In the genomic region with DNA sequence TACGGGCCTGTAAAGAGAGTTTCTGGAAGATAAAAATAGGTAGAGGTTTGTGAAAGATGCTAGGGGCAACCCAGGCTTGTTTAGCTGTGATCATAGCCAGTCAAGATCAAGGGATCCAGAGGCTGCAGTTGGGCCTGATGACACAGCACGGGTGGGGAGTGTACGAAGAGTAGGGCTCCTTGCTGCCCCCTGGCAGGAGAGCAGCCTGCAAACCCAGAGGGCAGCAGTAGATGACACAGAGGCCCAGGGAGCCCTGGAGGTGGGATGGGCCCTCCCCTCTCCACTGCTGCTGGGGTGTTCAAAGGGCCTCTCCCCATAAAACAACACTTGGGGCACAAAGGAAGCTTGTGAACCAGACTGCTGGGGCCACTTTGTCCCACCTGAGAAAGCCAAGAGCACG, we compare ENCODE assay signal across 8 cellular contexts. TPM values are rescaled to one million over a fixed set of nuclear protein-coding genes. Genes with fewer than 3 reads are reported as not detected.
DNase-seq lines count a peak whose midpoint lies in the region; ATAC-seq, FAIRE-seq and TF ChIP-seq lines count a peak whose summit lies in the region.

No MANE protein-coding gene starts in this region.

- H3K4me1 ChIP-seq in H1 (replicated peaks in 1 of 4; ENCODE audit: control insufficient read depth in 3 of 4, insufficient read depth in 4 of 4, low read length in 3 of 4), result no peaks in the 10 kb centered on the region

- no peak overlapping the region for H2BK20ac ChIP-seq in H1 (ENCODE audit: low read length)

- no peak for FAIRE-seq in H1 (lab: Jason Lieb, UNC)

- H4K91ac ChIP-seq in H1 (replicated peaks; ENCODE audit: insufficient read length, low read length), result no peak overlapping the region

- H3K27ac ChIP-seq in 22Rv1 (no peak overlapping the region), H1 (ENCODE audit: low read depth, low read length) (no peak overlapping the region)

- H2BK12ac ChIP-seq in H1 (ENCODE audit: low read depth, low read length), result 0 out of 2 replicates have a peak overlapping the region, but pooled peaks have one; percentile 56

- H3K9me3 ChIP-seq in H1 (ENCODE audit: insufficient read depth in 2 of 2, low read depth in 1 of 2, low read length in 1 of 2), result no peaks in the 10 kb centered on the region

- H3K9ac ChIP-seq in H1 (replicated peaks in 1 of 4; ENCODE audit: extremely low read depth in 1 of 4, low read depth in 3 of 4, low read length in 3 of 4), result no peak overlapping the region

- no peaks in the 10 kb centered on the region for H3K23me2 ChIP-seq in H1 (ENCODE audit: low read depth, low read length)

- H2BK5ac ChIP-seq in H1 (ENCODE audit: low read depth, low read length), result no peak overlapping the region

- no peak overlapping the region for H3K14ac ChIP-seq in H1 (ENCODE audit: insufficient read length)

- no peak overlapping the region for H4K8ac ChIP-seq in H1 (ENCODE audit: extremely low read depth, insufficient read depth, low read length)

- WGBS in H1 (ENCODE audit: extremely low coverage in 1 of 2, insufficient coverage in 1 of 2, insufficient read length in 1 of 2, insufficient replicate concordance in 2 of 2, low coverage in 1 of 2, low lambda C conversion rate in 2 of 2, missing lambda C conversion rate in 1 of 2), 2 experiments, result 66% methylated on average over 4 of the region's 4 CpGs; no CpG with 5 or more reads in 1 of the 2 experiments

- H2AK5ac ChIP-seq in H1 (ENCODE audit: low read depth, low read length), result no peak overlapping the region

- TF ChIP-seq POLR2A in H1 (IDR thresholded peaks at IDR 0.05; ENCODE audit: control extremely low read depth in 1 of 2, low read depth in 2 of 2, low read length in 2 of 2), result no peak

- no peaks in the 10 kb centered on the region for H3K79me1 ChIP-seq in H1 (ENCODE audit: low read depth, low read length)

- no peak overlapping the region for H4K5ac ChIP-seq in H1 (ENCODE audit: insufficient read length, low read depth, low read length)

- peak; percentile 58 for DNase-seq in RKO (ENCODE audit: low spot score)
- DNase-seq in H1 (ENCODE audit: low read depth in 1 of 2, low spot score in 2 of 2), result peak; percentile 27 to 61
- no peak for DNase-seq in retinal pigment epithelial cell (ENCODE audit: low read depth)
- no peak for DNase-seq in NCI-H1930 (lab: John Stamatoyannopoulos, UW)
- no peak for DNase-seq in NCI-H446 (lab: John Stamatoyannopoulos, UW)
- DNase-seq in SHP77 treated with DMSO at 0.1 percent for 48 hours (lab: John Stamatoyannopoulos, UW), result no peak

- no peak overlapping the region for H2BK120ac ChIP-seq in H1 (replicated peaks; ENCODE audit: low read depth, low read length)

- H4K20me1 ChIP-seq in H1 (replicated peaks in 1 of 2; ENCODE audit: control insufficient read depth in 1 of 2, insufficient read depth in 2 of 2, low read length in 2 of 2), result no peaks in the 10 kb centered on the region

- H3K27me3 ChIP-seq in H1 (replicated peaks in 1 of 4; ENCODE audit: control insufficient read depth in 3 of 4, extremely low read depth in 1 of 4, insufficient read depth in 3 of 4, low read length in 3 of 4), result no peaks in the 10 kb centered on the region

- H3K4me3 ChIP-seq in H1 (ENCODE audit: extremely low read depth in 1 of 4, insufficient read depth in 2 of 4, low read depth in 3 of 4, low read length in 4 of 4), result no peak overlapping the region
- H3K4me3 ChIP-seq in retinal pigment epithelial cell (ENCODE audit: low read length), result no peak overlapping the region

- H2BK15ac ChIP-seq in H1 (ENCODE audit: low read length), result no peak overlapping the region

- H3K56ac ChIP-seq in H1 (replicated peaks; ENCODE audit: insufficient read length, low read depth, low read length), result no peak overlapping the region

- no peak overlapping the region for H3K23ac ChIP-seq in H1 (ENCODE audit: insufficient read length)

- no peak overlapping the region for H3K4me2 ChIP-seq in H1 (ENCODE audit: insufficient read depth in 1 of 2, low read depth in 2 of 2, low read length in 2 of 2)

- ATAC-seq in GM18868 (IDR thresholded peaks at IDR 0.05; ENCODE audit: unreplicated experiment), result peak; percentile 60

- no peak for TF ChIP-seq EP300 in H1 (IDR thresholded peaks at IDR 0.05; ENCODE audit: borderline replicate concordance in 1 of 2, low read depth in 2 of 2, low read length in 2 of 2)

- no peaks in the 10 kb centered on the region for H3K36me3 ChIP-seq in H1 (ENCODE audit: control insufficient read depth in 2 of 4, insufficient read depth in 4 of 4, low read length in 3 of 4)

- 0 out of 2 replicates have a peak, but pooled peaks have one; percentile 3 for TF ChIP-seq CTCF in 22Rv1 (IDR thresholded peaks at IDR 0.05)
- peak; percentile 70 to 76 (median 73) for TF ChIP-seq CTCF in H1 (IDR thresholded peaks at IDR 0.05; ENCODE audit: control extremely low read depth in 1 of 3, insufficient read depth in 1 of 3, low read depth in 1 of 3, low read length in 3 of 3)
- peak; percentile 72 for TF ChIP-seq CTCF in retinal pigment epithelial cell (conservative IDR thresholded peaks at IDR 0.05; ENCODE audit: low read depth, low read length)

- H3K4ac ChIP-seq in H1 (replicated peaks; ENCODE audit: insufficient read length, low read depth, low read length), result no peak overlapping the region

- TF ChIP-seq RAD21 in H1 (IDR thresholded peaks at IDR 0.05 in 1 of 2, conservative IDR thresholded peaks at IDR 0.05 in 1 of 2; ENCODE audit: low read depth in 2 of 2, low read length in 2 of 2), result peak; percentile 49 to 61

- H3K18ac ChIP-seq in H1 (ENCODE audit: extremely low read depth, low read length), result peak overlapping the region; percentile 6; the same call in 1 of the 2 replicates

- CTCF ChIA-PET in H1 (lab: Charles Lee; ENCODE audit: partially characterized antibody), result interaction anchor here (0.8 to 4.8 kb wide), 46 partner anchors 9 to 262 kb away, joined by 3 to 32 read pairs (median 5); a partner anchor contains a TSS

- POLR2A ChIA-PET in H1 (lab: Charles Lee; ENCODE audit: partially characterized antibody), result interaction anchor here (2.4 kb wide), 1 partner anchor 41 kb away, joined by 6 read pairs; no protein-coding TSS in a partner anchor

- peak overlapping the region; percentile 72; the same call in 1 of the 2 replicates for H2AFZ ChIP-seq in H1 (ENCODE audit: low read length)

- H3K79me2 ChIP-seq in H1 (ENCODE audit: control insufficient read depth in 1 of 2, insufficient read depth in 2 of 2, low read length in 2 of 2), result no peaks in the 10 kb centered on the region

TF ChIP-seq in H1, 55 proteins besides CTCF, POLR2A, EP300 and RAD21:
- TF ChIP-seq EZH2 (IDR thresholded peaks at IDR 0.05; ENCODE audit: low read depth, low read length, severe bottlenecking), result no peak
- no peak for TF ChIP-seq CTBP2 (IDR thresholded peaks at IDR 0.05; ENCODE audit: borderline replicate concordance, insufficient read depth, insufficient read length, low read length)
- no peak for TF ChIP-seq TBP (IDR thresholded peaks at IDR 0.05; ENCODE audit: low read depth, low read length)
- no peak for TF ChIP-seq JUN (IDR thresholded peaks at IDR 0.05; ENCODE audit: low read depth, low read length)
- TF ChIP-seq, protein P1, sequence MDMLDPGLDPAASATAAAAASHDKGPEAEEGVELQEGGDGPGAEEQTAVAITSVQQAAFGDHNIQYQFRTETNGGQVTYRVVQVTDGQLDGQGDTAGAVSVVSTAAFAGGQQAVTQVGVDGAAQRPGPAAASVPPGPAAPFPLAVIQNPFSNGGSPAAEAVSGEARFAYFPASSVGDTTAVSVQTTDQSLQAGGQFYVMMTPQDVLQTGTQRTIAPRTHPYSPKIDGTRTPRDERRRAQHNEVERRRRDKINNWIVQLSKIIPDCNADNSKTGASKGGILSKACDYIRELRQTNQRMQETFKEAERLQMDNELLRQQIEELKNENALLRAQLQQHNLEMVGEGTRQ (IDR thresholded peaks at IDR 0.05; ENCODE audit: low read length), result no peak
- no peak for TF ChIP-seq SIRT6 (IDR thresholded peaks at IDR 0.05; ENCODE audit: low read length)
- no peak for TF ChIP-seq TCF12 (IDR thresholded peaks at IDR 0.05; ENCODE audit: low read depth, low read length)
- no peak for TF ChIP-seq YY1 (IDR thresholded peaks at IDR 0.05; ENCODE audit: low read depth, low read length)
- no peak for TF ChIP-seq SP4 (IDR thresholded peaks at IDR 0.05; ENCODE audit: low read length)
- no peak for TF ChIP-seq CEBPB (IDR thresholded peaks at IDR 0.05; ENCODE audit: low read depth, low read length)

RNA-seq across cellular contexts. Expression of a gene that starts 47.2 kb away (rescaled TPM):
- 40.7 and 42.2 TPM in 2 replicates for total RNA-seq in H1 (2021; fragmentation: NEBNext Ultra II Directional; extraction: Animal tissue kit (Norgen Biotek cat#: 25700))
- polyA plus RNA-seq in H1 (2011; rRNA removed), result 58.5 and 78.3 TPM in 2 replicates
- polyA plus RNA-seq in H1 (2011; cell fraction: cytosol; rRNA removed), result 91.7 TPM
- 197 TPM for polyA plus RNA-seq in H1 (2011; cell fraction: nucleus; rRNA removed)
- polyA plus RNA-seq in H1 (2012, experiment 1 of 2), result 39.9 to 45.4 TPM (median 43.0 TPM) in 4 replicates
- polyA plus RNA-seq in H1 (2012, experiment 2 of 2), result 28.1 TPM
- polyA plus RNA-seq in H1 (2013, experiment 1 of 2), result 33.6 TPM
- polyA plus RNA-seq in H1 (2013, experiment 2 of 2), result 37.0 TPM
- 167 and 198 TPM in 2 replicates for polyA minus RNA-seq in H1 (2011; rRNA and poly(A)+ RNA removed)
- 42.9 TPM for polyA minus RNA-seq in H1 (2011; cell fraction: cytosol; rRNA and poly(A)+ RNA removed)
- 91.6 TPM for polyA minus RNA-seq in H1 (2011; cell fraction: nucleus; rRNA and poly(A)+ RNA removed)

Comparison
In these comparisons a context has a peak if more than half of its experiments do, and no peak if none do; other contexts are left out.
1. CTCF ChIP-seq: peak in every context shown above with its lines; median percentile 73 in H1; 72 in retinal pigment epithelial cell; 3 in 22Rv1.
2. DNase-seq: peak in RKO (single experiment) and H1 (2 of 2); none in retinal pigment epithelial cell (single experiment), NCI-H1930 (0 of 2), NCI-H446 (0 of 2) and SHP77 treated with DMSO at 0.1 percent for 48 hours (single experiment).